Comparison of ENCODE assay signal across 2 cellular contexts in the genomic region with DNA sequence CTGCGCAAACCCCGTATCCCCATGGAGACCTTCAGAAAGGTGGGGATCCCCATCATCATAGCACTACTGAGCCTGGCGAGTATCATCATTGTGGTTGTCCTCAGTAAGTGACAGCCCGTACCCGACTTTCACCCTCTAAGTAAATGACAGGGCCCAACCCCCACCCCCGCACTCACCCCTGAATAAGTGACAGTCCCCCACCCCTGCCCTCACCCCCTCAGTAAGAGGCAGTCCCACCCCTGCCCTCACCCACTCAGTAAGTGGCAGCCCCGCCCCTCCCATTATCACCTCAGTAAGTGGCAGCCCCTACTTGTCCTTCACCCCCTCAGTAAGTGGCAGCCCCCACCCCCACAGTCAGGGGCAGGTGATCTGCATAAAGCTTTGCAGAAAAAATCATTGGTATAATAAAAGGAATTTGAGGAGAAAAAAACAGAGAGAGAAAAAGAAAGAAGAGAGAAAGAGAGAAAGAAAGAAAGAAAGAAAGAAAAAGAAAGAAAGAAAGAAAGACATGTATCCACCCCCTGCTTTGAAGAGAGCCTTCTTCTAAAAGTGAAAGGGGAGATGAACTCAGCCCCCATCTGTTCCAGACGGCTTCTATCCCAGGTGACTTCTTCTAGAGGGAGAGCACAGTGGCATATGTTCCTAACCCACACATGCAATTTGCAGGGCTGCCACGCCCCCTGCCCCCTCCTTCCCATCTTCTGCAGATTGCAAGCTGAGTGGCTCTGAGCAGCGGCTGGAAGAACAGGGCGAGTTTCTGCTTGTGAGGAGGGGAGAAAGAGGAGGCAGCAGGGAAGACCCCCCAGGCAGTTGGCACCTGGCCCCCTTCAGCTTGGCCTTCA.
TF ChIP-seq lines count a peak whose summit lies in the region.

No MANE protein-coding gene starts in this region.

TF ChIP-seq in WTC11, 78 proteins besides CTCF, POLR2A, EP300 and RAD21 (continued from another document):
- TF ChIP-seq, protein P1, sequence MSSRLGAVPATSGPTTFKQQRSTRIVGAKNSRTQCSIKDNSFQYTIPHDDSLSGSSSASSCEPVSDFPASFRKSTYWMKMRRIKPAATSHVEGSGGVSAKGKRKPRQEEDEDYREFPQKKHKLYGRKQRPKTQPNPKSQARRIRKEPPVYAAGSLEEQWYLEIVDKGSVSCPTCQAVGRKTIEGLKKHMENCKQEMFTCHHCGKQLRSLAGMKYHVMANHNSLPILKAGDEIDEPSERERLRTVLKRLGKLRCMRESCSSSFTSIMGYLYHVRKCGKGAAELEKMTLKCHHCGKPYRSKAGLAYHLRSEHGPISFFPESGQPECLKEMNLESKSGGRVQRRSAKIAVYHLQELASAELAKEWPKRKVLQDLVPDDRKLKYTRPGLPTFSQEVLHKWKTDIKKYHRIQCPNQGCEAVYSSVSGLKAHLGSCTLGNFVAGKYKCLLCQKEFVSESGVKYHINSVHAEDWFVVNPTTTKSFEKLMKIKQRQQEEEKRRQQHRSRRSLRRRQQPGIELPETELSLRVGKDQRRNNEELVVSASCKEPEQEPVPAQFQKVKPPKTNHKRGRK (CRISPR knock-in tag; IDR thresholded peaks at IDR 0.05; ENCODE audit: borderline replicate concordance) = 0 out of 2 replicates have a peak, but pooled peaks have one; percentile 41
TF ChIP-seq in WTC11: peak in this region for 1.

TF ChIP-seq in neural cell, 6 proteins besides CTCF, POLR2A, EP300 and RAD21 (continued from another document):
- TF ChIP-seq, protein P2, sequence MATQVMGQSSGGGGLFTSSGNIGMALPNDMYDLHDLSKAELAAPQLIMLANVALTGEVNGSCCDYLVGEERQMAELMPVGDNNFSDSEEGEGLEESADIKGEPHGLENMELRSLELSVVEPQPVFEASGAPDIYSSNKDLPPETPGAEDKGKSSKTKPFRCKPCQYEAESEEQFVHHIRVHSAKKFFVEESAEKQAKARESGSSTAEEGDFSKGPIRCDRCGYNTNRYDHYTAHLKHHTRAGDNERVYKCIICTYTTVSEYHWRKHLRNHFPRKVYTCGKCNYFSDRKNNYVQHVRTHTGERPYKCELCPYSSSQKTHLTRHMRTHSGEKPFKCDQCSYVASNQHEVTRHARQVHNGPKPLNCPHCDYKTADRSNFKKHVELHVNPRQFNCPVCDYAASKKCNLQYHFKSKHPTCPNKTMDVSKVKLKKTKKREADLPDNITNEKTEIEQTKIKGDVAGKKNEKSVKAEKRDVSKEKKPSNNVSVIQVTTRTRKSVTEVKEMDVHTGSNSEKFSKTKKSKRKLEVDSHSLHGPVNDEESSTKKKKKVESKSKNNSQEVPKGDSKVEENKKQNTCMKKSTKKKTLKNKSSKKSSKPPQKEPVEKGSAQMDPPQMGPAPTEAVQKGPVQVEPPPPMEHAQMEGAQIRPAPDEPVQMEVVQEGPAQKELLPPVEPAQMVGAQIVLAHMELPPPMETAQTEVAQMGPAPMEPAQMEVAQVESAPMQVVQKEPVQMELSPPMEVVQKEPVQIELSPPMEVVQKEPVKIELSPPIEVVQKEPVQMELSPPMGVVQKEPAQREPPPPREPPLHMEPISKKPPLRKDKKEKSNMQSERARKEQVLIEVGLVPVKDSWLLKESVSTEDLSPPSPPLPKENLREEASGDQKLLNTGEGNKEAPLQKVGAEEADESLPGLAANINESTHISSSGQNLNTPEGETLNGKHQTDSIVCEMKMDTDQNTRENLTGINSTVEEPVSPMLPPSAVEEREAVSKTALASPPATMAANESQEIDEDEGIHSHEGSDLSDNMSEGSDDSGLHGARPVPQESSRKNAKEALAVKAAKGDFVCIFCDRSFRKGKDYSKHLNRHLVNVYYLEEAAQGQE (IDR thresholded peaks at IDR 0.05; ENCODE audit: borderline replicate concordance) = no peak
- TF ChIP-seq MXI1 (conservative IDR thresholded peaks at IDR 0.05; ENCODE audit: poor library complexity, severe bottlenecking) = no peak
- no peak for TF ChIP-seq POLR2AphosphoS5 (IDR thresholded peaks at IDR 0.05)
- TF ChIP-seq EZH2 (IDR thresholded peaks at IDR 0.05; ENCODE audit: borderline replicate concordance, insufficient read depth, low read length, poor library complexity, severe bottlenecking) = no peak
